In genomic region chr1:34049477-34049876, GRCh38 we compare ENCODE assay signal across 24 cellular contexts.
"Had no signal": no experiment of that assay in that cellular context is flagged by ENCODE, and none has a peak within 500 bp of the region (broad histone marks: within the 10 kb centered on the region; RNA-seq: fewer than 3 reads in every experiment).

No MANE protein-coding gene starts in this region.

- H3K9me3 ChIP-seq: ovary, psoas muscle, right lobe of liver, testis, transverse colon, upper lobe of right lung, uterus had no signal

- H3K4me1 ChIP-seq: neural progenitor cell, parathyroid adenoma, psoas muscle, right lobe of liver, stomach, testis, tibial artery, transverse colon, upper lobe of right lung, uterus had no signal

- H3K27ac ChIP-seq: neural progenitor cell, ovary, parathyroid adenoma, psoas muscle, right lobe of liver, sigmoid colon, stomach, testis, tibial artery, transverse colon, upper lobe of right lung, uterus had no signal

- H3K9ac ChIP-seq: neural progenitor cell, parathyroid adenoma had no signal

- H3K79me2 ChIP-seq: parathyroid adenoma had no signal

- H2AFZ ChIP-seq: neural progenitor cell, parathyroid adenoma had no signal

- H3K36me3 ChIP-seq: neural progenitor cell, ovary, right lobe of liver, sigmoid colon, stomach, tibial artery, transverse colon, upper lobe of right lung, uterus had no signal

- H3K4me3 ChIP-seq: neural progenitor cell, ovary, psoas muscle, right lobe of liver, sigmoid colon, stomach, testis, tibial artery, transverse colon, upper lobe of right lung, uterus had no signal

- ATAC-seq: natural killer cell; psoas muscle; right cardiac atrium; right lobe of liver; stimulated activated effector memory CD8-positive, alpha-beta T cell treated with anti-CD3 and anti-CD28 coated beads, Interleukin-12 subunit alpha, Interleukin-12 subunit beta, amount 100 ng/mL, for 72 hours; stimulated activated naive B cell treated with anti-CD40 and anti-IgM and Interleukin-4, amounts not matched to agents 10 μg/mL and 1 μg/mL and 100 μg/mL, for 72 hours; upper lobe of right lung had no signal

- H3K27me3 ChIP-seq: neural progenitor cell, ovary, right lobe of liver, sigmoid colon, stomach, testis, transverse colon, uterus had no signal

- H3K4me2 ChIP-seq: neural progenitor cell had no signal

- DNase-seq: natural killer cell; occipital lobe; ovary; posterior cingulate gyrus; psoas muscle; right cardiac atrium; right lobe of liver; sigmoid colon; small intestine; stimulated activated CD4-positive, alpha-beta T cell treated with anti-CD3 and anti-CD28 coated beads, Interleukin-15, amount 100 ng/mL, for 24 hours; stimulated activated CD4-positive, alpha-beta T cell treated with anti-CD3 and anti-CD28 coated beads, Interleukin-2, amount 100 ng/mL, for 24 hours; stimulated activated CD4-positive, alpha-beta T cell treated with anti-CD3 and anti-CD28 coated beads, Interleukin-2, amount 100 ng/mL, for 48 hours; stimulated activated CD4-positive, alpha-beta T cell treated with anti-CD3 and anti-CD28 coated beads, Interleukin-4, amount 100 ng/mL, for 24 hours; stimulated activated naive B cell treated with anti-CD40 and anti-IgM and Interleukin-4, amounts not matched to agents 10 μg/mL and 1 μg/mL and 100 μg/mL, for 72 hours; stimulated activated naive CD4-positive, alpha-beta T cell treated with Interleukin-2 at 50 U/mL for 16 hours; stomach; testis; tibial artery; transverse colon; upper lobe of right lung; uterus had no signal
